8 cellular contexts compared by ENCODE assay signal in genomic region chr19:41310031-41310831, GRCh38. TPM values are rescaled to one million over a fixed set of nuclear protein-coding genes. Genes with fewer than 3 reads are reported as not detected.
DNase-seq lines count a peak whose midpoint lies in the region; ATAC-seq and TF ChIP-seq lines count a peak whose summit lies in the region.

Gene CCDC97, plus strand, starts transcription at chr19:41310172. Its CDS starts 139 bp downstream, at chr19:41310311.

- H3K79me2 ChIP-seq in DND-41 (ENCODE audit: insufficient read depth, low read length) (peaks cover 52% of the 10 kb centered on the region), Loucy (ENCODE audit: insufficient read depth, low read length) (peaks cover 51% of the 10 kb centered on the region)

- peaks cover 8% of the 10 kb centered on the region for H3K36me3 Mint-ChIP-seq in neural crest cell (ENCODE audit: low read depth)

- H3K9me2 ChIP-seq in Loucy (replicated peaks; ENCODE audit: low read depth, low read length) = no peaks in the 10 kb centered on the region

- H3K4me1 ChIP-seq in DND-41 (ENCODE audit: insufficient read depth, low read length) (peaks cover 64% of the 10 kb centered on the region), Loucy (ENCODE audit: insufficient read depth, low read length, poor library complexity, severe bottlenecking) (peaks cover 43% of the 10 kb centered on the region)

- H3K36me3 ChIP-seq in DND-41 (ENCODE audit: insufficient read depth, low read length) = peaks cover 44% of the 10 kb centered on the region
- H3K36me3 ChIP-seq in Loucy (ENCODE audit: insufficient read depth, low read length) = peaks cover 40% of the 10 kb centered on the region

- H3K4me3 Mint-ChIP-seq in neural crest cell = peak within 1 kb of the TSS; percentile 100

- H3K4me1 Mint-ChIP-seq in neural crest cell = peaks cover 38% of the 10 kb centered on the region

- H3K9me3 Mint-ChIP-seq in neural crest cell = no peaks in the 10 kb centered on the region

- H3K4me2 ChIP-seq in DND-41 (ENCODE audit: insufficient read depth, low read length) = peak within 1 kb of the TSS; percentile 80
- peak within 1 kb of the TSS; percentile 97 for H3K4me2 ChIP-seq in Loucy (ENCODE audit: low read depth, low read length, poor library complexity, severe bottlenecking)

- peaks cover 6% of the 10 kb centered on the region; the same call in 1 of the 2 replicates for H3F3A ChIP-seq in Loucy (ENCODE audit: low read depth)

- H4K20me1 ChIP-seq in DND-41 (ENCODE audit: insufficient read depth, low read length) (peaks cover 20% of the 10 kb centered on the region), Loucy (ENCODE audit: insufficient read depth, low read length, poor library complexity, severe bottlenecking) (peaks cover 18% of the 10 kb centered on the region)

- H3K4me3 ChIP-seq in DND-41 (ENCODE audit: low read depth in 1 of 2, low read length in 2 of 2) = peak within 1 kb of the TSS; percentile 55 to 65
- H3K4me3 ChIP-seq in Loucy (ENCODE audit: low read length, poor library complexity, severe bottlenecking) = peak within 1 kb of the TSS; percentile 98
- H3K4me3 ChIP-seq in fibroblast of villous mesenchyme (ENCODE audit: low read depth, low read length) = peak within 1 kb of the TSS; percentile 87

- H3K9ac ChIP-seq in DND-41 (ENCODE audit: low read depth, low read length) (peak within 1 kb of the TSS; percentile 70), Loucy (ENCODE audit: low read depth, low read length, poor library complexity, severe bottlenecking) (peak within 1 kb of the TSS; percentile 95)

- H3K27me3 Mint-ChIP-seq in neural crest cell (ENCODE audit: low read depth) = peaks cover 9% of the 10 kb centered on the region

- TF ChIP-seq CTCF in DND-41 (IDR thresholded peaks at IDR 0.05; ENCODE audit: borderline replicate concordance, extremely low read depth, low read length, poor library complexity, severe bottlenecking) = no peak
- no peak for TF ChIP-seq CTCF in Loucy (conservative IDR thresholded peaks at IDR 0.05; ENCODE audit: low read length)
- no peak for TF ChIP-seq CTCF in fibroblast of villous mesenchyme (IDR thresholded peaks at IDR 0.05; ENCODE audit: insufficient read depth, low read depth, low read length)
- TF ChIP-seq CTCF in neural crest cell (conservative IDR thresholded peaks at IDR 0.05) = no peak

- ATAC-seq in DND-41 (ENCODE audit: insufficient read depth, low read depth) = peak; percentile 78
- ATAC-seq in GM21825 (IDR thresholded peaks at IDR 0.05; ENCODE audit: unreplicated experiment) = peak; percentile 53

- H3K9me3 ChIP-seq in DND-41 (ENCODE audit: insufficient read depth, low read length, severe bottlenecking) (no peaks in the 10 kb centered on the region), Loucy (ENCODE audit: insufficient read depth, low read depth, low read length) (no peaks in the 10 kb centered on the region)

- H2AFZ ChIP-seq in DND-41 (ENCODE audit: low read depth, low read length) (peak within 1 kb of the TSS; percentile 88), Loucy (ENCODE audit: low read length) (peak within 1 kb of the TSS; percentile 78)

- H3K27ac ChIP-seq in DND-41 (ENCODE audit: low read length) = peak within 1 kb of the TSS; percentile 97

- peak; percentile 90 for DNase-seq in DND-41
- peak; percentile 74 for DNase-seq in SHP77 treated with DMSO at 0.1 percent for 48 hours (lab: John Stamatoyannopoulos, UW)
- DNase-seq in activated gamma-delta T cell (lab: John Stamatoyannopoulos, UW) = peak; percentile 72
- peak; percentile 91 for DNase-seq in fibroblast of villous mesenchyme (ENCODE audit: low read depth)
- peak; percentile 88 for DNase-seq in neural crest cell (ENCODE audit: low read depth, low spot score)
- DNase-seq in stromal cell of bone marrow (ENCODE audit: low read depth) = peak; percentile 62

- H3K27ac Mint-ChIP-seq in neural crest cell (ENCODE audit: unreplicated experiment) = peak within 1 kb of the TSS; percentile 98

- H3K27me3 ChIP-seq in DND-41 (ENCODE audit: insufficient read depth, low read length, poor library complexity) = no peaks in the 10 kb centered on the region
- no peaks in the 10 kb centered on the region for H3K27me3 ChIP-seq in Loucy (ENCODE audit: insufficient read depth, low read length, poor library complexity, severe bottlenecking)

RNA-seq across cellular contexts. Expression of gene CCDC97, which starts in this region (rescaled TPM):
- total RNA-seq in fibroblast of villous mesenchyme (9.7 and 11.2 TPM in 2 replicates), neural crest cell (47.3 and 48.5 TPM in 2 replicates)

Comparison
In these comparisons a context has a peak if more than half of its experiments do, and no peak if none do; other contexts are left out.
1. Peak in every context shown above with its lines: DNase-seq, ATAC-seq, H3K4me3 ChIP-seq and H3K27ac ChIP-seq.